ENCODE assay signal across 8 cellular contexts in genomic region chr10:75294518-75294865, GRCh38. TPM values are rescaled to one million over a fixed set of nuclear protein-coding genes. Genes with fewer than 3 reads are reported as not detected.
DNase-seq lines count a peak whose midpoint lies in the region; ATAC-seq and TF ChIP-seq lines count a peak whose summit lies in the region.

No MANE protein-coding gene starts in this region.

- TF ChIP-seq CTCF in HCT116 (IDR thresholded peaks at IDR 0.05 in 2 of 3, conservative IDR thresholded peaks at IDR 0.05 in 1 of 3; ENCODE audit: borderline replicate concordance in 1 of 3, insufficient read depth in 1 of 3, low read depth in 2 of 3, low read length in 2 of 3) (no peak), gastrocnemius medialis (IDR thresholded peaks at IDR 0.05 in 4 of 5, conservative IDR thresholded peaks at IDR 0.05 in 1 of 5) (no peak)

- intact Hi-C loops in HCT116 (cut with micrococcal nuclease) (no loop called here), left cardiac atrium (cut with DNase I) (no loop called here), gastrocnemius medialis (cut with DNase I; ENCODE audit: low total_unique reads) (loop anchor here (2.0 to 10.0 kb wide), 4 partner anchors 60 to 470 kb away; partner anchors contain the start of genes COMTD1, KAT6B and SAMD8)

- H3K4me3 ChIP-seq in HCT116 (replicated peaks in 1 of 2; ENCODE audit: low read depth in 1 of 2, low read length in 2 of 2) (peak overlapping the region; percentile 41 to 58), gastrocnemius medialis (peak overlapping the region; percentile 58 to 76 (median 64))

- DNase-seq in HCT116 (ENCODE audit: low read depth, low spot score), result no peak
- DNase-seq in UCSD-AML1 (lab: John Stamatoyannopoulos, UW; ENCODE audit: unreplicated experiment), result peak; percentile 86
- DNase-seq in left cardiac atrium, result peak; percentile 54
- DNase-seq in gastrocnemius medialis, result peak; percentile 11 to 38
- DNase-seq in NCI-H2107 treated with DMSO at 0.1 percent for 48 hours (lab: John Stamatoyannopoulos, UW; ENCODE audit: unreplicated experiment), result no peak
- DNase-seq in activated gamma-delta T cell treated with Interleukin-2 at 50 U/mL for 16 hours, result no peak

- no peaks in the 10 kb centered on the region for H3K9me2 ChIP-seq in HCT116 (ENCODE audit: insufficient read depth)

- no peak for TF ChIP-seq POLR2A in HCT116 (IDR thresholded peaks at IDR 0.05; ENCODE audit: borderline replicate concordance, extremely low read depth, insufficient read depth, insufficient read length)
- no peak for TF ChIP-seq POLR2A in gastrocnemius medialis (IDR thresholded peaks at IDR 0.05)

- H3K27ac ChIP-seq in HCT116 (ENCODE audit: low read depth, low read length), result no peak overlapping the region; the same call in 1 of the 2 replicates
- H3K27ac ChIP-seq in gastrocnemius medialis, result peak overlapping the region; percentile 87 to 92 (median 90)

- no peaks in the 10 kb centered on the region for H3K79me2 ChIP-seq in HCT116 (ENCODE audit: insufficient read depth, low read length)

- no peak for TF ChIP-seq RAD21 in HCT116 (IDR thresholded peaks at IDR 0.05; ENCODE audit: low read depth)

- H3K4me2 ChIP-seq in HCT116 (ENCODE audit: low read length), result peak overlapping the region; percentile 77

- no TSS peak for BruUV-seq in HCT116 (replicated peaks; lab: Mats Ljungman, UMichigan)

- in situ Hi-C loops in gastrocnemius medialis (cut with MboI; ENCODE audit: low sequenced_read_pairs in 4 of 4), result no loop called here

- H3K4me1 ChIP-seq in HCT116 (ENCODE audit: control insufficient read depth in 1 of 2, insufficient read depth in 2 of 2, low read length in 2 of 2) (peaks cover 13 to 38% of the 10 kb centered on the region in 2 experiments), gastrocnemius medialis (peaks cover 21 to 22% of the 10 kb centered on the region in 2 donors)

- RAD21 ChIA-PET in HCT116 (lab: Charles Lee; ENCODE audit: low non-redundant PET in 1 of 2, low total read pairs in 2 of 2, uncharacterized antibody in 2 of 2, unreplicated experiment in 2 of 2), result no interaction called here

- H3K9ac ChIP-seq in HCT116 (ENCODE audit: low read length), result peak overlapping the region; percentile 57

- H3K36me3 ChIP-seq in HCT116 (ENCODE audit: control insufficient read depth in 1 of 2, insufficient read depth in 2 of 2, low read length in 2 of 2) (no peaks in the 10 kb centered on the region), gastrocnemius medialis (no peaks in the 10 kb centered on the region)

- POLR2A ChIA-PET in HCT116 (lab: Charles Lee), result no interaction called here

- H4K20me1 ChIP-seq in HCT116 (ENCODE audit: insufficient read depth), result no peaks in the 10 kb centered on the region

- ATAC-seq in HCT116, result peak; percentile 53
- peak; percentile 56 to 68 for ATAC-seq in left cardiac atrium
- peak; percentile 16 to 32 for ATAC-seq in gastrocnemius medialis
- ATAC-seq in HG02840 (IDR thresholded peaks at IDR 0.05; ENCODE audit: low FRiP score, unreplicated experiment), result no peak
- no peak for ATAC-seq in GM21619 (IDR thresholded peaks at IDR 0.05; ENCODE audit: unreplicated experiment)

- H3K9me3 ChIP-seq in HCT116 (ENCODE audit: control insufficient read depth in 1 of 2, insufficient read depth in 1 of 2, low read depth in 1 of 2, low read length in 2 of 2), result peaks cover 0 to 3% of the 10 kb centered on the region in 2 experiments; a peak in 1 of 4 replicates
- H3K9me3 ChIP-seq in gastrocnemius medialis, result no peaks in the 10 kb centered on the region

- CTCF ChIA-PET in HCT116 (lab: Charles Lee), result no interaction called here

- H3K27me3 ChIP-seq in HCT116 (ENCODE audit: insufficient read depth, low read length) (no peaks in the 10 kb centered on the region), gastrocnemius medialis (no peaks in the 10 kb centered on the region)

- H2AFZ ChIP-seq in HCT116 (ENCODE audit: low read depth, low read length, poor library complexity, severe bottlenecking), result peak overlapping the region; percentile 45

TF ChIP-seq in HCT116, 20 proteins besides CTCF, POLR2A, EP300 and RAD21:
- TF ChIP-seq YY1 (IDR thresholded peaks at IDR 0.05; ENCODE audit: extremely low read depth, insufficient replicate concordance, low read depth, low read length) (no peak), TCF7L2 (IDR thresholded peaks at IDR 0.05; ENCODE audit: borderline replicate concordance, extremely low read depth, insufficient read depth, insufficient read length) (no peak), POLR2AphosphoS5 (IDR thresholded peaks at IDR 0.05; ENCODE audit: low read depth, low read length) (no peak), ZFX (IDR thresholded peaks at IDR 0.05) (no peak), CEBPB (IDR thresholded peaks at IDR 0.05; ENCODE audit: low read depth) (no peak), REST (IDR thresholded peaks at IDR 0.05; ENCODE audit: low read depth) (no peak)

RNA-seq across cellular contexts. Expression of gene COMTD1, which starts 58.7 kb away (rescaled TPM):
- total RNA-seq in HCT116 (2021; ENCODE audit: unreplicated experiment) (35.1 TPM), left cardiac atrium (10 to 100 TPM; 22.7 to 28.2 TPM), gastrocnemius medialis (10 to 100 TPM; 15.6 to 64.4 (median 34.9) TPM)
- polyA plus RNA-seq in HCT116 (2012), result 24.9 and 32.5 TPM in 2 replicates

Comparison
In these comparisons a context has a peak if more than half of its experiments do, and no peak if none do; other contexts are left out.
1. ATAC-seq: peak in HCT116 (single experiment), left cardiac atrium (2 of 2) and gastrocnemius medialis (2 of 2); none in HG02840 (single experiment) and GM21619 (single experiment).
2. DNase-seq: peak in UCSD-AML1 (single experiment), left cardiac atrium (single experiment) and gastrocnemius medialis (2 of 2); none in HCT116 (single experiment), NCI-H2107 treated with DMSO at 0.1 percent for 48 hours (single experiment) and activated gamma-delta T cell treated with Interleukin-2 at 50 U/mL for 16 hours (single experiment).